ENCODE assay signal across 9 cellular contexts in genomic region chr21:46066843-46067331, GRCh38. TPM values are rescaled to one million over a fixed set of nuclear protein-coding genes. Genes with fewer than 3 reads are reported as not detected.
A peak's percentile ranks its signal among the peaks of the same experiment; 100 is the strongest.
DNase-seq lines count a peak whose midpoint lies in the region; ATAC-seq and TF ChIP-seq lines count a peak whose summit lies in the region.
"Had no signal": no experiment of that assay in that cellular context is flagged by ENCODE, and none has a peak within 500 bp of the region (broad histone marks: within the 10 kb centered on the region; RNA-seq: fewer than 3 reads in every experiment).

No MANE protein-coding gene starts in this region.

- in situ Hi-C loops in transverse colon (cut with MboI; ENCODE audit: low pct_ligation_motif_present in 1 of 4, low pct_unique_long_range_greater_than_20kb in 1 of 4, low sequenced_read_pairs in 3 of 4), result no loop called here

- peaks cover 11% of the 10 kb centered on the region for H3K27me3 ChIP-seq in transverse colon

- peaks cover 0 to 6% of the 10 kb centered on the region in 2 donors for H3K9me3 ChIP-seq in transverse colon

- no peaks in the 10 kb centered on the region for H3K36me3 ChIP-seq in transverse colon

- TF ChIP-seq CTCF in WTC11 (IDR thresholded peaks at IDR 0.05), result no peak
- TF ChIP-seq CTCF in transverse colon (IDR thresholded peaks at IDR 0.05), result no peak

- ATAC-seq in WTC11, result peak; percentile 59

- DNase-seq in WTC11 (ENCODE audit: low spot score) (no peak), fibroblast of peridontal ligament (ENCODE audit: extremely low read depth) (peak; percentile 63), myocyte (ENCODE audit: low read depth) (peak; percentile 40), transverse colon (no peak), NCI-H128 (lab: John Stamatoyannopoulos, UW; ENCODE audit: unreplicated experiment) (no peak), NCI-H2081 (lab: John Stamatoyannopoulos, UW) (no peak), GOT3 (lab: John Stamatoyannopoulos, UW) (no peak)
- DNase-seq: activated CD4-positive, alpha-beta T cell treated with anti-CD3 and anti-CD28 coated beads, Interleukin-2, amount 50 U/mL, for 1 hour; SHP77 had no signal

- POLR2A ChIA-PET in WTC11 (lab: Charles Lee), result interaction anchor here (1.0 kb wide), 1 partner anchor 13 kb away, joined by 3 read pairs; no protein-coding TSS in a partner anchor

- TF ChIP-seq EP300 in transverse colon (IDR thresholded peaks at IDR 0.05; ENCODE audit: low read depth), result no peak

- 39% methylated on average over 20 of the region's 20 CpGs; no CpG with 5 or more reads in 1 of the 2 donors for WGBS in transverse colon (ENCODE audit: low coverage in 1 of 2), 2 donors

- H3K4me1 ChIP-seq in transverse colon, result peaks cover 9 to 32% (median 19%) of the 10 kb centered on the region in 4 donors

- TF ChIP-seq POLR2A in transverse colon (IDR thresholded peaks at IDR 0.05), result no peak

- CTCF ChIA-PET in WTC11 (lab: Charles Lee), result interaction anchor here (0.8 to 1.6 kb wide), 9 partner anchors 11 to 93 kb away, joined by 3 to 12 read pairs (median 3); no protein-coding TSS in a partner anchor

- H3K4me1 Mint-ChIP-seq in WTC11, result peaks cover 23% of the 10 kb centered on the region

- no peak overlapping the region for H3K4me3 Mint-ChIP-seq in WTC11

- no peak overlapping the region for H3K27ac Mint-ChIP-seq in WTC11

- intact Hi-C loops in transverse colon (cut with DNase I; ENCODE audit: low total_unique reads), result no loop called here

- H3K4me3 ChIP-seq in transverse colon, result no peak overlapping the region

- H3K27ac ChIP-seq in transverse colon, result peak overlapping the region; percentile 72 to 90 (median 85)

- peaks cover 32% of the 10 kb centered on the region for H3K9me3 Mint-ChIP-seq in WTC11

- H3K36me3 Mint-ChIP-seq in WTC11, result peaks cover 14% of the 10 kb centered on the region

- no peaks in the 10 kb centered on the region; the same call in 1 of the 2 replicates for H3K27me3 Mint-ChIP-seq in WTC11 (ENCODE audit: low read depth)

TF ChIP-seq in WTC11, 78 proteins besides CTCF, POLR2A, EP300 and RAD21:
- TF ChIP-seq MAX (CRISPR knock-in tag; IDR thresholded peaks at IDR 0.05), result 0 out of 2 replicates have a peak, but pooled peaks have one; percentile 11
- no peak for TF ChIP-seq TEAD4 (CRISPR knock-in tag; IDR thresholded peaks at IDR 0.05)
- no peak for TF ChIP-seq ARID4B (CRISPR knock-in tag; IDR thresholded peaks at IDR 0.05; ENCODE audit: borderline replicate concordance)
TF ChIP-seq in WTC11: peak in this region for 1.

RNA-seq across cellular contexts. Expression of gene COL6A2, which starts 31.0 kb away (rescaled TPM):
- total RNA-seq in WTC11 (2021) (111 to 138 TPM (median 138 TPM) in 3 replicates), myocyte (941 and 998 TPM in 2 replicates), transverse colon (100 to 1,000 TPM; 172 to 550 (median 346) TPM)
- 423 TPM for polyA plus RNA-seq in myocyte (2012)

Comparison
In these comparisons a context has a peak if more than half of its experiments do, and no peak if none do; other contexts are left out.
1. DNase-seq: peak in fibroblast of peridontal ligament (single experiment) and myocyte (single experiment); none in WTC11 (single experiment), transverse colon (single experiment), NCI-H128 (single experiment), NCI-H2081 (0 of 2) and GOT3 (single experiment).